In the genomic region with DNA sequence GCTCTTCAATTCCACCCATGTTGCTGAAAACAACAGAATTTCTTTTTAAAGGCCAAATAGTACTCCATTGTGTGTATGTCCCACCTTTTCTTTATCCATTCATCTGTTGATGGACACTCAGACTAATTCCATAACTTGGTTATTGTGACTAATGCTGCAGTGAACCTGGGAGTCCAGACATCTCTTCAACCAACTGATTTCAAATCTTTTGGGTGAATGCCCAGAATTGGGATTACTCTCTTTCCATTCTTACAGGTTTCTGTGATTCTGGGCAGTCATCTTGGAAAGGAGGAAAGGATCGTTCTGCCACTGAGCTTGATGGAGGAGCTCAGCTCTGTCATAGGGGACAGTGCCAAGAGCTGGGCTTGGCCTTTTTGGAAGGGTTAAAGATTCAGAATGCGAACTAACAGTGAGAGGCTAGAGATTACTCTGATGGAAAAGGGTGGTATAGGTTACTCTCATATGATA, we compare ENCODE assay signal across 1 cellular context.
TF ChIP-seq lines count a peak whose summit lies in the region.

No MANE protein-coding gene starts in this region.

TF ChIP-seq in IMR-90, 13 proteins besides CTCF, POLR2A, EP300 and RAD21:
- 0 out of 2 replicates have a peak, but pooled peaks have one; percentile 1 for TF ChIP-seq CEBPB (IDR thresholded peaks at IDR 0.05; ENCODE audit: low read depth, low read length)
- TF ChIP-seq RFX5 (IDR thresholded peaks at IDR 0.05; ENCODE audit: low read depth, low read length), result no peak
TF ChIP-seq in IMR-90: peak in this region for 1.
